Comparison of ENCODE assay signal across 9 cellular contexts in the genomic region with DNA sequence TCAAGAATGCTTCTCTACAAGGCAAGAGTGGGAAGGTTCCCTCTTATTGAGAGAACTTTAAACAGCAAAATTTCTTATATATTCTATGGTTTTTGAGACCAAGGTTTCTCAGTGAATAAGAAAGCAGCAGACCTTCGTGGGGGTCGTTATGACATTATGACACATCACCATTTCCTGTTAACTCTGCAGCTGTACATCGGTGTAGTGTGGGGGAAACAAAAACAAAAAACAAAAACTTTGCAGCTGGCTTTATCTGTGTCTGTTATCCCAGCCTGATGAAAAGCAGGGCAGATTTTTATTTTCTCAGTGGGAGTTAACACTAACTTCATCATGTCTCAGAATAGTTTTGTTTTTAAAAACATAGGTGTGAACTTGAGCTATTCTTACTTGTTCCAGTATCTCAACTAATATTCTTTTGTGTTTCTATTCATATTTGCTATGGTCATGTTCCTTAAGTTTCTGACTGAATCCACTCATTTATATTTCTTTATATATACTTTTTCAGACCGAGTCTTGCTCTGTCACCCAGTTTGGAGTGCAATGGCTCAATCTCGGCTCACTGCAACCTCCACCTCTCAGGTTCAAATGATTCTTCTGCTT. TPM values are rescaled to one million over a fixed set of nuclear protein-coding genes. Genes with fewer than 3 reads are reported as not detected.
DNase-seq lines count a peak whose midpoint lies in the region; ATAC-seq and TF ChIP-seq lines count a peak whose summit lies in the region.
"Had no signal": no experiment of that assay in that cellular context is flagged by ENCODE, and none has a peak within 500 bp of the region (broad histone marks: within the 10 kb centered on the region; RNA-seq: fewer than 3 reads in every experiment).

No MANE protein-coding gene starts in this region.

- peak overlapping the region; percentile 100 for H3K4me3 Mint-ChIP-seq in activated T-cell treated with anti-CD3 and anti-CD28 coated beads, Interleukin-2, amount 50 U/mL, for 24 hours
- no peak overlapping the region for H3K4me3 Mint-ChIP-seq in endothelial cell (ENCODE audit: unreplicated experiment)
- H3K4me3 Mint-ChIP-seq in stimulated activated effector memory CD8-positive, alpha-beta T cell treated with anti-CD3 and anti-CD28 coated beads, Interleukin-12 subunit alpha, Interleukin-12 subunit beta, amount 100 ng/mL, for 72 hours = peak overlapping the region; percentile 99

- peak overlapping the region; percentile 100 for H3K27ac Mint-ChIP-seq in activated T-cell treated with anti-CD3 and anti-CD28 coated beads, Interleukin-2, amount 50 U/mL, for 24 hours
- peak overlapping the region; percentile 67 for H3K27ac Mint-ChIP-seq in endothelial cell (ENCODE audit: unreplicated experiment)
- H3K27ac Mint-ChIP-seq in stimulated activated effector memory CD8-positive, alpha-beta T cell treated with anti-CD3 and anti-CD28 coated beads, Interleukin-12 subunit alpha, Interleukin-12 subunit beta, amount 100 ng/mL, for 72 hours = peak overlapping the region; percentile 99
- H3K27ac Mint-ChIP-seq: dendritic cell treated with granulocyte-macrophage colony-stimulating factor and Interleukin-4, amounts not matched to agents 40 ng/mL and 50 ng/mL, for 4 days had no signal

- TF ChIP-seq CTCF in endothelial cell (IDR thresholded peaks at IDR 0.05; ENCODE audit: unreplicated experiment) = no peak

- DNase-seq in activated T-cell treated with anti-CD3 and anti-CD28 coated beads, Interleukin-2, amount 50 U/mL, for 24 hours = no peak
- DNase-seq in activated T-cell treated with anti-CD3 and anti-CD28 coated beads, Interleukin-2, amount 50 U/mL, for 48 hours = no peak
- DNase-seq in RPMI7951 (ENCODE audit: low read depth) (peak; percentile 10), endothelial cell (ENCODE audit: low spot score) (no peak), NCI-H2171 (lab: John Stamatoyannopoulos, UW) (no peak)
- no peak for DNase-seq in stimulated activated effector memory CD8-positive, alpha-beta T cell treated with anti-CD3 and anti-CD28 coated beads, Interleukin-12 subunit alpha, Interleukin-12 subunit beta, amount 100 ng/mL, for 72 hours (ENCODE audit: low spot score in 2 of 2)

- no peaks in the 10 kb centered on the region for H3K9me3 Mint-ChIP-seq in activated T-cell treated with anti-CD3 and anti-CD28 coated beads, Interleukin-2, amount 50 U/mL, for 24 hours
- no peaks in the 10 kb centered on the region for H3K9me3 Mint-ChIP-seq in endothelial cell (ENCODE audit: unreplicated experiment)
- no peaks in the 10 kb centered on the region for H3K9me3 Mint-ChIP-seq in stimulated activated effector memory CD8-positive, alpha-beta T cell treated with anti-CD3 and anti-CD28 coated beads, Interleukin-12 subunit alpha, Interleukin-12 subunit beta, amount 100 ng/mL, for 72 hours
- H3K9me3 Mint-ChIP-seq: dendritic cell treated with granulocyte-macrophage colony-stimulating factor and Interleukin-4, amounts not matched to agents 40 ng/mL and 50 ng/mL, for 4 days had no signal

- H3K27me3 Mint-ChIP-seq in activated T-cell treated with anti-CD3 and anti-CD28 coated beads, Interleukin-2, amount 50 U/mL, for 24 hours = no peaks in the 10 kb centered on the region
- H3K27me3 Mint-ChIP-seq in endothelial cell (ENCODE audit: unreplicated experiment) = peaks cover 12% of the 10 kb centered on the region
- H3K27me3 Mint-ChIP-seq: dendritic cell treated with granulocyte-macrophage colony-stimulating factor and Interleukin-4, amounts not matched to agents 40 ng/mL and 50 ng/mL, for 4 days had no signal

- ATAC-seq in stimulated activated effector memory CD8-positive, alpha-beta T cell treated with anti-CD3 and anti-CD28 coated beads, Interleukin-12 subunit alpha, Interleukin-12 subunit beta, amount 100 ng/mL, for 72 hours = no peak
- no peak for ATAC-seq in GM21576 (IDR thresholded peaks at IDR 0.05; ENCODE audit: unreplicated experiment)
- no peak for ATAC-seq in GM18505 (IDR thresholded peaks at IDR 0.05; ENCODE audit: unreplicated experiment)

- TF ChIP-seq POLR2A in GM18505 (IDR thresholded peaks at IDR 0.05; ENCODE audit: borderline replicate concordance, extremely low read depth, insufficient read depth, insufficient read length) = no peak

- peaks cover 62% of the 10 kb centered on the region for H3K4me1 Mint-ChIP-seq in activated T-cell treated with anti-CD3 and anti-CD28 coated beads, Interleukin-2, amount 50 U/mL, for 24 hours (ENCODE audit: low read depth)
- H3K4me1 Mint-ChIP-seq in endothelial cell (ENCODE audit: unreplicated experiment) = peaks cover 39% of the 10 kb centered on the region
- H3K4me1 Mint-ChIP-seq in stimulated activated effector memory CD8-positive, alpha-beta T cell treated with anti-CD3 and anti-CD28 coated beads, Interleukin-12 subunit alpha, Interleukin-12 subunit beta, amount 100 ng/mL, for 72 hours = peaks cover 58% of the 10 kb centered on the region

- peaks cover 65% of the 10 kb centered on the region for H3K36me3 Mint-ChIP-seq in activated T-cell treated with anti-CD3 and anti-CD28 coated beads, Interleukin-2, amount 50 U/mL, for 24 hours (ENCODE audit: low read depth)
- peaks cover 13% of the 10 kb centered on the region for H3K36me3 Mint-ChIP-seq in endothelial cell (ENCODE audit: low read depth, unreplicated experiment)
- peaks cover 79% of the 10 kb centered on the region for H3K36me3 Mint-ChIP-seq in stimulated activated effector memory CD8-positive, alpha-beta T cell treated with anti-CD3 and anti-CD28 coated beads, Interleukin-12 subunit alpha, Interleukin-12 subunit beta, amount 100 ng/mL, for 72 hours

RNA-seq across cellular contexts. Expression of a gene that starts 2.1 kb away (rescaled TPM):
- 10.5 and 14.0 TPM in 2 replicates for total RNA-seq in RPMI7951 (2014; rRNA removed; shearing (Covaris generic))
- 17.8 TPM for total RNA-seq in endothelial cell (ENCODE audit: unreplicated experiment)

RNA-seq across cellular contexts. Expression of a gene that starts 56.0 kb away (rescaled TPM):
- not detected in 2 replicates for total RNA-seq in RPMI7951 (2014; rRNA removed; shearing (Covaris generic))
- 0.26 TPM for total RNA-seq in endothelial cell (ENCODE audit: unreplicated experiment)
